16 cellular contexts compared by ENCODE assay signal in genomic region chr19:8900421-8900820, GRCh38.
DNase-seq lines count a peak whose midpoint lies in the region; ATAC-seq lines count a peak whose summit lies in the region.
"Had no signal": no experiment of that assay in that cellular context is flagged by ENCODE, and none has a peak within 500 bp of the region (broad histone marks: within the 10 kb centered on the region; RNA-seq: fewer than 3 reads in every experiment).

No MANE protein-coding gene starts in this region.

- H3K27me3 ChIP-seq in SJCRH30 (no peaks in the 10 kb centered on the region), trophoblast cell (ENCODE audit: insufficient read depth, low read length) (no peaks in the 10 kb centered on the region)
- H3K27me3 ChIP-seq: BLaER1 treated with 17β-estradiol and CSF1 and Interleukin-3, amounts not matched to agents 10 nM and 100 nM had no signal

- no peak overlapping the region for H2BK120ac ChIP-seq in trophoblast cell (ENCODE audit: insufficient read depth, low read length, poor library complexity)

- no peak overlapping the region for H4K12ac ChIP-seq in trophoblast cell (ENCODE audit: low read depth, low read length)

- H3K14ac ChIP-seq in trophoblast cell (ENCODE audit: low read length): no peak overlapping the region

- no peaks in the 10 kb centered on the region for H3K79me1 ChIP-seq in trophoblast cell (ENCODE audit: low read length)

- no peaks in the 10 kb centered on the region for H3K79me2 ChIP-seq in trophoblast cell (ENCODE audit: control insufficient read depth, insufficient read depth, low read length, poor library complexity)

- DNase-seq in M059J (ENCODE audit: low read depth) (peak; percentile 24), SJCRH30 (peak; percentile 52 to 55), trophoblast cell (peak; percentile 6 to 23), NCI-H128 (lab: John Stamatoyannopoulos, UW; ENCODE audit: unreplicated experiment) (no peak)
- DNase-seq: AML-193; Caco-2; Calu3; CD4-positive, alpha-beta T cell; CD8-positive, alpha-beta T cell; DMS79 treated with DMSO at 0.1 percent for 48 hours; GF-D8 had no signal

- no peak overlapping the region for H3K9ac ChIP-seq in trophoblast cell (ENCODE audit: low read length)
- H3K9ac ChIP-seq: BLaER1 treated with 17β-estradiol and CSF1 and Interleukin-3, amounts not matched to agents 10 nM and 100 nM had no signal

- no peak overlapping the region for H3K4ac ChIP-seq in trophoblast cell (ENCODE audit: low read depth, low read length)

- no peak overlapping the region for H3K4me3 ChIP-seq in SJCRH30
- H3K4me3 ChIP-seq in trophoblast cell (ENCODE audit: low read depth, low read length): no peak overlapping the region
- H3K4me3 ChIP-seq: A549; BLaER1 treated with 17β-estradiol and CSF1 and Interleukin-3, amounts not matched to agents 10 nM and 100 nM had no signal

- H2AFZ ChIP-seq in trophoblast cell (ENCODE audit: insufficient read depth, low read length, poor library complexity): no peak overlapping the region

- no peaks in the 10 kb centered on the region for H3K36me3 ChIP-seq in SJCRH30
- H3K36me3 ChIP-seq in trophoblast cell (ENCODE audit: control insufficient read depth in 1 of 2, insufficient read depth in 2 of 2, low read length in 2 of 2): no peaks in the 10 kb centered on the region
- H3K36me3 ChIP-seq: BLaER1 treated with 17β-estradiol and CSF1 and Interleukin-3, amounts not matched to agents 10 nM and 100 nM had no signal

- ATAC-seq in HG02798 (IDR thresholded peaks at IDR 0.05; ENCODE audit: poor library complexity, unreplicated experiment): no peak
- ATAC-seq: A549; CD8-positive, alpha-beta T cell had no signal

- H3K18ac ChIP-seq in trophoblast cell (ENCODE audit: low read length): no peak overlapping the region

- WGBS in trophoblast cell (ENCODE audit: extremely low coverage, insufficient coverage, insufficient read length): no CpG with 5 or more reads among the region's 4 CpGs

- H3K23ac ChIP-seq in trophoblast cell (ENCODE audit: low read length): no peak overlapping the region

- no peak overlapping the region for H2BK12ac ChIP-seq in trophoblast cell (ENCODE audit: low read length)

- no peaks in the 10 kb centered on the region for H3K9me3 ChIP-seq in SJCRH30 (replicated peaks)
- H3K9me3 ChIP-seq in trophoblast cell (ENCODE audit: insufficient read depth, low read depth, low read length): peaks cover 52% of the 10 kb centered on the region
- H3K9me3 ChIP-seq: A549; BLaER1 treated with 17β-estradiol and CSF1 and Interleukin-3, amounts not matched to agents 10 nM and 100 nM; Caco-2 had no signal

- H3K4me1 ChIP-seq in SJCRH30 (0 out of 2 replicates have a peak, but pooled peaks cover 3% of the 10 kb centered on the region), trophoblast cell (ENCODE audit: control insufficient read depth in 1 of 2, insufficient read depth in 2 of 2, low read length in 2 of 2) (no peaks in the 10 kb centered on the region)
- H3K4me1 ChIP-seq: A549, Caco-2 had no signal

- H2AK5ac ChIP-seq in trophoblast cell (ENCODE audit: low read length): no peak overlapping the region

- no peak overlapping the region for H2BK5ac ChIP-seq in trophoblast cell (ENCODE audit: low read depth, low read length, poor library complexity)

- H3K27ac ChIP-seq in SJCRH30: no peak overlapping the region
- H3K27ac ChIP-seq in trophoblast cell (ENCODE audit: low read depth, low read length): no peak overlapping the region
- H3K27ac ChIP-seq: 22Rv1; A549; BLaER1 treated with 17β-estradiol and CSF1 and Interleukin-3, amounts not matched to agents 10 nM and 100 nM; C4-2B had no signal

- H4K8ac ChIP-seq in trophoblast cell (ENCODE audit: low read depth, low read length): no peak overlapping the region

- no peak overlapping the region for H3K4me2 ChIP-seq in trophoblast cell (ENCODE audit: low read length)
- H3K4me2 ChIP-seq: A549; BLaER1 treated with 17β-estradiol and CSF1 and Interleukin-3, amounts not matched to agents 10 nM and 100 nM had no signal

- H4K91ac ChIP-seq in trophoblast cell (ENCODE audit: low read depth, low read length): no peak overlapping the region
